In the genomic region with DNA sequence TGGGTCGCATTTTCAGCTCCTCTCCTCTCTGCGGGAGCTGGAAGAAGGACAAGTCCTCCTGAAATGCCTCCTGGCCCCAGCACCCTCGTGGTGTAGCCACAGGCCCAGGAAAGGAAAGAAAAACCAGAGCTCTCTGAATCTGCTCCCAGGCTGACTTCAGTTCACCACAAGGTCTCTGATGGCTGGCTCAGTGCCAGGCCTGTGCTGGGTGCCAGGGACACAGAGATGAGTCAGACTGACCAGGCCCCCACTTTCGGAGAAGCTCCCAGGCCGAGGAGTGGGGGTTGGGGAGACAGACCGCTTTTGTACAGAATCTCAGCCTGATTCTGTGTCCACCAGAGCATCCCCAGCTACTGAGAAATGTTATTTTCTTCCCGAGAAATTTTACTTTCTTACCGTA, we compare ENCODE assay signal across 8 cellular contexts. TPM values are rescaled to one million over a fixed set of nuclear protein-coding genes. Genes with fewer than 3 reads are reported as not detected.
DNase-seq lines count a peak whose midpoint lies in the region; ATAC-seq and TF ChIP-seq lines count a peak whose summit lies in the region.

No MANE protein-coding gene starts in this region.

- H3K27me3 Mint-ChIP-seq in activated T-cell treated with anti-CD3 and anti-CD28 coated beads, Interleukin-2, amount 50 U/mL, for 24 hours = no peaks in the 10 kb centered on the region

- peaks cover 89% of the 10 kb centered on the region for H3K4me1 Mint-ChIP-seq in activated T-cell treated with anti-CD3 and anti-CD28 coated beads, Interleukin-2, amount 50 U/mL, for 24 hours (ENCODE audit: low read depth)

- peaks cover 13% of the 10 kb centered on the region for H3K36me3 ChIP-seq in thoracic aorta

- H3K4me3 Mint-ChIP-seq in activated T-cell treated with anti-CD3 and anti-CD28 coated beads, Interleukin-2, amount 50 U/mL, for 24 hours = no peak overlapping the region

- peak; percentile 78 for DNase-seq in NK-92 treated with Interleukin-12 subunit alpha and Interleukin-12 subunit beta, amount 100 ng/mL, for 24 hours (lab: John Stamatoyannopoulos, UW)
- DNase-seq in NK-92 (lab: John Stamatoyannopoulos, UW; ENCODE audit: unreplicated experiment) (no peak), NB4 (ENCODE audit: low read depth) (peak; percentile 81), fibroblast of gingiva (ENCODE audit: low read depth) (peak; percentile 94), occipital lobe (lab: John Stamatoyannopoulos, UW) (peak; percentile 90), thoracic aorta (ENCODE audit: low spot score) (peak; percentile 96), SKM-1 treated with dmso at 0.1 percent for 144 hours (lab: John Stamatoyannopoulos, UW; ENCODE audit: unreplicated experiment) (no peak)
- peak; percentile 73 for DNase-seq in activated T-cell treated with anti-CD3 and anti-CD28 coated beads, Interleukin-2, amount 50 U/mL, for 24 hours

- H3K4me1 ChIP-seq in thoracic aorta (ENCODE audit: control insufficient read depth in 1 of 2, low read depth in 2 of 2) = peaks cover 24 to 36% of the 10 kb centered on the region in 2 donors

- TF ChIP-seq POLR2A in NB4 (IDR thresholded peaks at IDR 0.05; ENCODE audit: extremely low read depth, insufficient read length) = no peak

- TF ChIP-seq CTCF in NB4 (IDR thresholded peaks at IDR 0.05; ENCODE audit: low read depth, low read length) = no peak
- TF ChIP-seq CTCF in thoracic aorta (IDR thresholded peaks at IDR 0.05) = no peak

- no peaks in the 10 kb centered on the region for H3K27me3 ChIP-seq in thoracic aorta (replicated peaks; ENCODE audit: insufficient read depth)

- peak overlapping the region; percentile 72 to 74 for H3K27ac ChIP-seq in thoracic aorta

- no peaks in the 10 kb centered on the region for H3K9me3 ChIP-seq in thoracic aorta

- peak overlapping the region; percentile 38 for H3K27ac Mint-ChIP-seq in activated T-cell treated with anti-CD3 and anti-CD28 coated beads, Interleukin-2, amount 50 U/mL, for 24 hours

- ATAC-seq in thoracic aorta (ENCODE audit: insufficient number of reproducible peaks, low FRiP score, low read depth) = peak; percentile 76

- H3K4me3 ChIP-seq in NB4 (ENCODE audit: low read depth, low read length) (no peak overlapping the region), thoracic aorta (peak overlapping the region; percentile 22)

- peaks cover 32% of the 10 kb centered on the region for H3K36me3 Mint-ChIP-seq in activated T-cell treated with anti-CD3 and anti-CD28 coated beads, Interleukin-2, amount 50 U/mL, for 24 hours (ENCODE audit: low read depth)

- H3K9me3 Mint-ChIP-seq in activated T-cell treated with anti-CD3 and anti-CD28 coated beads, Interleukin-2, amount 50 U/mL, for 24 hours = peaks cover 12% of the 10 kb centered on the region

RNA-seq across cellular contexts. Expression of gene GLIPR2, which starts 12.1 kb away (rescaled TPM):
- 9.2 TPM for total RNA-seq in occipital lobe
- 10 to 100 TPM; 47.0 to 52.1 TPM for total RNA-seq in thoracic aorta

RNA-seq across cellular contexts. Expression of gene CCIN, which starts 20.5 kb away (rescaled TPM):
- total RNA-seq in occipital lobe = not detected
- total RNA-seq in thoracic aorta = 1 to 10 TPM; 1.6 to 2.3 TPM

RNA-seq across cellular contexts. Expression of gene CLTA, which starts 42.1 kb away (rescaled TPM):
- total RNA-seq in occipital lobe (116 TPM), thoracic aorta (100 to 1,000 TPM; 127 to 145 TPM)

Comparison
In these comparisons a context has a peak if more than half of its experiments do, and no peak if none do; other contexts are left out.
1. DNase-seq: peak in NK-92 treated with Interleukin-12 subunit alpha and Interleukin-12 subunit beta, amount 100 ng/mL, for 24 hours (single experiment), NB4 (single experiment), activated T-cell treated with anti-CD3 and anti-CD28 coated beads, Interleukin-2, amount 50 U/mL, for 24 hours (single experiment), fibroblast of gingiva (single experiment), occipital lobe (single experiment) and thoracic aorta (single experiment); none in NK-92 (single experiment) and SKM-1 treated with dmso at 0.1 percent for 144 hours (single experiment).